9 cellular contexts compared by ENCODE assay signal in the genomic region with DNA sequence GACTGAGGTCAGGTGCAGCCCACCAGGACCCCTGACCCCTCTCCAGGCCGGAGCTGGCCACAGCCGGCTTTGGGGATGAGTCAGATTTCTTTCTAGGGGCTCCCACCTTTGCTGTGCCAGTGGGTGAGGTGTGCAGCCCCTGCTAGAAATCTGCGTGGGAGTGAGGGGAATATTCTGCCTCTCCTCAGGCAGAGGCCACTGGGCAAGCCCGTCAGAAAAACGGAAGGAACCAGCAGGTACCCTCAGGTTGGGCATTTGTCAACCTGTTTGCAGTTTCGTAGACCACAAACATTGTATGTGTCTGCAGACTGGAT. TPM values are rescaled to one million over a fixed set of nuclear protein-coding genes. Genes with fewer than 3 reads are reported as not detected.
A peak's percentile ranks its signal among the peaks of the same experiment; 100 is the strongest.
DNase-seq lines count a peak whose midpoint lies in the region; ATAC-seq and TF ChIP-seq lines count a peak whose summit lies in the region.
"Had no signal": no experiment of that assay in that cellular context is flagged by ENCODE, and none has a peak within 500 bp of the region (broad histone marks: within the 10 kb centered on the region; RNA-seq: fewer than 3 reads in every experiment).

No MANE protein-coding gene starts in this region.

- intact Hi-C loops in PC-9 (cut with micrococcal nuclease; ENCODE audit: unreplicated experiment): loop anchor here (2.0 kb wide), 1 partner anchor 73 kb away; no protein-coding TSS in a partner anchor

- no TSS peak for BruUV-seq in PC-9 (replicated peaks; lab: Mats Ljungman, UMichigan)

- H3K4me3 ChIP-seq in BE2C (ENCODE audit: low read depth, low read length) (0 out of 2 replicates have a peak overlapping the region, but pooled peaks have one; percentile 60), PC-9 (peak overlapping the region; percentile 87), epithelial cell of proximal tubule (ENCODE audit: low read depth, low read length) (peak overlapping the region; percentile 88)

- H3K9me2 ChIP-seq in PC-9 (ENCODE audit: insufficient read depth): no peaks in the 10 kb centered on the region

- H3K9me3 ChIP-seq in BE2C: 0 out of 2 replicates have a peak, but pooled peaks cover 3% of the 10 kb centered on the region
- H3K9me3 ChIP-seq in PC-9 (ENCODE audit: insufficient read depth, low read depth): 0 out of 2 replicates have a peak, but pooled peaks cover 3% of the 10 kb centered on the region

- POLR2A ChIA-PET in PC-9 (lab: Charles Lee; ENCODE audit: unreplicated experiment): interaction anchor here (1.6 kb wide), 1 partner anchor 82 kb away, joined by 8 read pairs; no protein-coding TSS in a partner anchor

- no peaks in the 10 kb centered on the region for H3K9me3 Mint-ChIP-seq in osteocyte (ENCODE audit: unreplicated experiment)

- peaks cover 29% of the 10 kb centered on the region; the same call in 1 of the 2 replicates for H3F3A ChIP-seq in PC-9 (ENCODE audit: insufficient read depth, low read depth)

- peak overlapping the region; percentile 87 for H3K27ac Mint-ChIP-seq in osteocyte (ENCODE audit: unreplicated experiment)

- H3K36me3 ChIP-seq in BE2C (no peaks in the 10 kb centered on the region), PC-9 (ENCODE audit: low read depth) (peaks cover 5% of the 10 kb centered on the region; the same call in 1 of the 2 replicates)

- TF ChIP-seq CTCF in BE2C (IDR thresholded peaks at IDR 0.05; ENCODE audit: low read depth, low read length): no peak
- no peak for TF ChIP-seq CTCF in PC-9 (conservative IDR thresholded peaks at IDR 0.05)
- no peak for TF ChIP-seq CTCF in epithelial cell of proximal tubule (conservative IDR thresholded peaks at IDR 0.05; ENCODE audit: low read depth, low read length)
- no peak for TF ChIP-seq CTCF in osteocyte (IDR thresholded peaks at IDR 0.05)

- no peaks in the 10 kb centered on the region for H3K27me3 Mint-ChIP-seq in osteocyte (ENCODE audit: unreplicated experiment)

- peaks cover 50% of the 10 kb centered on the region for H3K4me1 Mint-ChIP-seq in osteocyte (ENCODE audit: unreplicated experiment)

- CTCF ChIA-PET in PC-9 (lab: Charles Lee): interaction anchor here (0.9 to 1.0 kb wide), 2 partner anchors 102 to 111 kb away, joined by 4 to 5 read pairs; no protein-coding TSS in a partner anchor

- peaks cover 79% of the 10 kb centered on the region for H3K79me2 ChIP-seq in PC-9 (ENCODE audit: low read depth)

- peaks cover 2% of the 10 kb centered on the region for H3K36me3 Mint-ChIP-seq in osteocyte (ENCODE audit: unreplicated experiment)

- H3K4me2 ChIP-seq in PC-9: peak overlapping the region; percentile 98

- no peak for DNase-seq in BE2C
- no peak for DNase-seq in PC-9
- DNase-seq in epithelial cell of proximal tubule (ENCODE audit: low read depth): no peak
- no peak for DNase-seq in osteocyte (ENCODE audit: extremely low spot score, unreplicated experiment)
- no peak for DNase-seq in AG08396 (ENCODE audit: low spot score)
- DNase-seq in activated gamma-delta T cell treated with Interleukin-2 at 50 U/mL for 16 hours: no peak
- no peak for DNase-seq in occipital lobe (lab: John Stamatoyannopoulos, UW)
- DNase-seq: stimulated activated CD4-positive, alpha-beta T cell treated with anti-CD3 and anti-CD28 coated beads, Interleukin-4, amount 100 ng/mL, for 1 hour had no signal

- peaks cover 4% of the 10 kb centered on the region; the same call in 1 of the 2 replicates for H3K4me1 ChIP-seq in BE2C
- peaks cover 38% of the 10 kb centered on the region for H3K4me1 ChIP-seq in PC-9 (replicated peaks; ENCODE audit: insufficient read depth)

- H3K27ac ChIP-seq in PC-9: peak overlapping the region; percentile 66

- H2AFZ ChIP-seq in PC-9: no peak overlapping the region; the same call in 1 of the 2 replicates

- H3K4me3 Mint-ChIP-seq in osteocyte (ENCODE audit: unreplicated experiment): peak overlapping the region; percentile 98

- no peak for ATAC-seq in HG03135 (IDR thresholded peaks at IDR 0.05; ENCODE audit: unreplicated experiment)

- no peaks in the 10 kb centered on the region for H4K20me1 ChIP-seq in PC-9 (ENCODE audit: insufficient read depth)

- H3K27me3 ChIP-seq in BE2C (no peaks in the 10 kb centered on the region), PC-9 (ENCODE audit: insufficient read depth, low read depth) (no peaks in the 10 kb centered on the region)

RNA-seq across cellular contexts. Expression of gene CTDSPL, which starts 1.8 kb away (rescaled TPM):
- polyA plus RNA-seq in BE2C (2012; ENCODE audit: insufficient read depth, insufficient read length, low read depth): 25.8 TPM
- total RNA-seq in PC-9 (2021) (118 and 124 TPM in 2 replicates), epithelial cell of proximal tubule (25.5 and 26.7 TPM in 2 replicates), osteocyte (71.6 and 77.6 TPM in 2 replicates), occipital lobe (13.1 TPM)
